In genomic region chr5:66560371-66560770, GRCh38 we compare ENCODE assay signal across 23 cellular contexts.
"Had no signal": no experiment of that assay in that cellular context is flagged by ENCODE, and none has a peak within 500 bp of the region (broad histone marks: within the 10 kb centered on the region; RNA-seq: fewer than 3 reads in every experiment).

No MANE protein-coding gene starts in this region.

- H3K4me3 ChIP-seq: lung, sigmoid colon, skin epidermis, testis, tibial nerve, upper lobe of right lung, vagina had no signal

- H3K27ac Mint-ChIP-seq: endodermal cell; immature natural killer cell; naive thymus-derived CD4-positive, alpha-beta T cell; nephron progenitor cell; stimulated activated naive B cell treated with anti-CD40 and anti-IgM and Interleukin-4, amounts not matched to agents 10 μg/mL and 1 μg/mL and 100 μg/mL, for 72 hours; stimulated activated naive CD8-positive, alpha-beta T cell treated with anti-CD3 and anti-CD28 coated beads, Interleukin-15, amount 100 ng/mL, for 72 hours had no signal

- H3K36me3 Mint-ChIP-seq: immature natural killer cell had no signal

- H3K36me3 ChIP-seq: neutrophil, sigmoid colon, tibial nerve, upper lobe of right lung, vagina had no signal

- H3K4me1 Mint-ChIP-seq: endodermal cell, immature natural killer cell had no signal

- ATAC-seq: foreskin keratinocyte; left colon; left ventricle myocardium superior; naive thymus-derived CD4-positive, alpha-beta T cell; stimulated activated naive B cell treated with anti-CD40 and anti-IgM and Interleukin-4, amounts not matched to agents 10 μg/mL and 1 μg/mL and 100 μg/mL, for 72 hours; stimulated activated naive CD8-positive, alpha-beta T cell treated with anti-CD3 and anti-CD28 coated beads, Interleukin-15, amount 100 ng/mL, for 72 hours; upper lobe of right lung had no signal

- H3K9me3 ChIP-seq: neutrophil, sigmoid colon, testis, upper lobe of right lung, vagina had no signal

- H3K27me3 ChIP-seq: foreskin keratinocyte, neutrophil, sigmoid colon, testis, tibial nerve, upper lobe of right lung, vagina had no signal

- H3K27ac ChIP-seq: foreskin keratinocyte, neutrophil, sigmoid colon, skin epidermis, tibial nerve, upper lobe of right lung, vagina had no signal

- H3K27me3 Mint-ChIP-seq: stimulated activated naive B cell treated with anti-CD40 and anti-IgM and Interleukin-4, amounts not matched to agents 10 μg/mL and 1 μg/mL and 100 μg/mL, for 72 hours; stimulated activated naive CD8-positive, alpha-beta T cell treated with anti-CD3 and anti-CD28 coated beads, Interleukin-15, amount 100 ng/mL, for 72 hours had no signal

- DNase-seq: effector CD4-positive, alpha-beta T cell; endodermal cell; erythroblast; foreskin keratinocyte; immature natural killer cell; left colon; left ventricle myocardium superior; mesendoderm; naive thymus-derived CD4-positive, alpha-beta T cell; nephron progenitor cell; posterior cingulate gyrus; sigmoid colon; stimulated activated CD4-positive, alpha-beta T cell treated with anti-CD3 and anti-CD28 coated beads, Interleukin-2, amount 100 ng/mL, for 24 hours; stimulated activated CD4-positive, alpha-beta T cell treated with anti-CD3 and anti-CD28 coated beads, Interleukin-4, amount 100 ng/mL, for 4 hours; stimulated activated naive B cell treated with anti-CD40 and anti-IgM and Interleukin-4, amounts not matched to agents 10 μg/mL and 1 μg/mL and 100 μg/mL, for 72 hours; stimulated activated naive CD8-positive, alpha-beta T cell treated with anti-CD3 and anti-CD28 coated beads, Interleukin-15, amount 100 ng/mL, for 72 hours; testis; upper lobe of right lung had no signal

- H3K4me3 Mint-ChIP-seq: endodermal cell; immature natural killer cell; naive thymus-derived CD4-positive, alpha-beta T cell; nephron progenitor cell; stimulated activated naive B cell treated with anti-CD40 and anti-IgM and Interleukin-4, amounts not matched to agents 10 μg/mL and 1 μg/mL and 100 μg/mL, for 72 hours; stimulated activated naive CD8-positive, alpha-beta T cell treated with anti-CD3 and anti-CD28 coated beads, Interleukin-15, amount 100 ng/mL, for 72 hours had no signal

- H3K4me1 ChIP-seq: foreskin keratinocyte, sigmoid colon, testis, tibial nerve, upper lobe of right lung, vagina had no signal
